9 cellular contexts compared by ENCODE assay signal in the genomic region with DNA sequence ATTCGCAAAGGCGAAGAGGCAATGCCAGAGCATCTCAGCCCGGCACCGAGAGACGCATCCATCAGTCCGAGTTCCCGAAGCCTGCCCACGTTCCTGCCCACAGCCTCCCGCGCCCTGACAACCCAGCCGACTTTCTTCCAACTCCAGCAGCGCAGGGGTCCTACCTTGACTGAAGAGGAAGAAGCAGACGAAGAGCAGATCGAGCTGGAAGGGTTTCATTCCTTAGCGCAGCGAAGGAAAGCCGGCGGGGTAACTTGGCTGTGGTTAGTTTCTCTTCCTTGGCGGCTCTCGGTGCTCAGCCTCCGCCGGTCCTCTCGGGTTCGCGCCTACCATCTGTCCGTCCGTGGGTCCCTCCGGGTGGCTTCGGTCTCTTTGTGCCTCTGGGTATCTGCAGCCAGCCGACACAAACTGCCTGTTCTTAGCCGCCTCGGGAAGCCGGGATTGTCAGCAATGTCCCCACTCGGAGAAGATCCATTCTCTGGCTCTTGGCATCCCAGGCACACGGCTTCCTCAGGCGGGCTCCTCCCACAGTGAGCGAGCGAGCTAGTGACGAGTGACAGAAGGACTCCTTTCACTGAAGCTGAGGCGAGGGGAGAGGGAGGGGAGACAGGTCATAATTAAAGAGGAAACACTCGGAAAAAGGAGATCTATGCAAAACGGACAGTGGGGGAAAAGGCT. TPM values are rescaled to one million over a fixed set of nuclear protein-coding genes. Genes with fewer than 3 reads are reported as not detected.
DNase-seq lines count a peak whose midpoint lies in the region; ATAC-seq and TF ChIP-seq lines count a peak whose summit lies in the region.
"Had no signal": no experiment of that assay in that cellular context is flagged by ENCODE, and none has a peak within 500 bp of the region (broad histone marks: within the 10 kb centered on the region; RNA-seq: fewer than 3 reads in every experiment).

KIRREL3 (minus strand) TSS at position 480 of the 678 bp plus-strand sequence.

- no peak for TF ChIP-seq EP300 in upper lobe of left lung (IDR thresholded peaks at IDR 0.05)

- H3K27ac ChIP-seq in caudate nucleus (ENCODE audit: low read depth, low read length) (no peak within 1 kb of the TSS), upper lobe of left lung (no peak within 1 kb of the TSS)

- H3K4me3 ChIP-seq in upper lobe of left lung = peak within 1 kb of the TSS in 3 of 4 donors; percentile 16 to 41 (median 22)

- DNase-seq in NCI-H2107 treated with DMSO at 0.1 percent for 48 hours (lab: John Stamatoyannopoulos, UW; ENCODE audit: unreplicated experiment) (peak; percentile 7), NCI-H2107 (lab: John Stamatoyannopoulos, UW) (no peak), caudate nucleus (lab: John Stamatoyannopoulos, UW) (peak in 55 of 61 donors; percentile 21 to 83 (median 61)), kidney tubule cell (ENCODE audit: low spot score) (peak; percentile 55), upper lobe of left lung (peak in 1 of 2 donors; percentile 32), mucosa of gallbladder (ENCODE audit: low spot score) (no peak)
- DNase-seq in NK-92 treated with Interleukin-12 subunit alpha and Interleukin-12 subunit beta, amount 100 ng/mL, for 24 hours (lab: John Stamatoyannopoulos, UW) = no peak

- no peaks in the 10 kb centered on the region for H3K9me3 ChIP-seq in upper lobe of left lung

- 1 to 4% methylated on average over 37 to 42 of the region's 42 CpGs for WGBS in upper lobe of left lung, 2 donors

- H3K27me3 ChIP-seq in upper lobe of left lung = peaks cover 0 to 17% (median 9%) of the 10 kb centered on the region in 4 donors

- H3K36me3 ChIP-seq in upper lobe of left lung = no peaks in the 10 kb centered on the region

- ATAC-seq in upper lobe of left lung (ENCODE audit: low FRiP score in 2 of 2) (peak in 1 of 2 donors; percentile 54), GM19328 (IDR thresholded peaks at IDR 0.05; ENCODE audit: unreplicated experiment) (no peak)

- TF ChIP-seq POLR2A in upper lobe of left lung (IDR thresholded peaks at IDR 0.05) = no peak

- TF ChIP-seq CTCF in upper lobe of left lung (IDR thresholded peaks at IDR 0.05) = no peak

- peaks cover 6 to 25% (median 8%) of the 10 kb centered on the region in 4 donors for H3K4me1 ChIP-seq in upper lobe of left lung

RNA-seq across cellular contexts. Expression of gene KIRREL3, which starts in this region (rescaled TPM):
- total RNA-seq in upper lobe of left lung (under 1 TPM in 2 of 6 donors, not detected in 4; 0.22 to 0.24 TPM), mucosa of gallbladder (0.66 TPM)
- total RNA-seq: B cell had no signal

Comparison
In these comparisons a context has a peak if more than half of its experiments do, and no peak if none do; other contexts are left out.
1. DNase-seq: peak in NCI-H2107 treated with DMSO at 0.1 percent for 48 hours (single experiment), caudate nucleus (55 of 61) and kidney tubule cell (single experiment); none in NCI-H2107 (single experiment), NK-92 treated with Interleukin-12 subunit alpha and Interleukin-12 subunit beta, amount 100 ng/mL, for 24 hours (single experiment) and mucosa of gallbladder (single experiment).